Comparison of ENCODE assay signal across 20 cellular contexts in genomic region chr20:35583636-35584560, GRCh38. TPM values are rescaled to one million over a fixed set of nuclear protein-coding genes. Genes with fewer than 3 reads are reported as not detected.
DNase-seq lines count a peak whose midpoint lies in the region; ATAC-seq and TF ChIP-seq lines count a peak whose summit lies in the region.
"Had no signal": no experiment of that assay in that cellular context is flagged by ENCODE, and none has a peak within 500 bp of the region (broad histone marks: within the 10 kb centered on the region; RNA-seq: fewer than 3 reads in every experiment).

No MANE protein-coding gene starts in this region.

- intact Hi-C loops in lower lobe of right lung (cut with DNase I), result no loop called here
- intact Hi-C loops in PC-9 (cut with micrococcal nuclease; ENCODE audit: unreplicated experiment), result loop anchor here (1.0 kb wide), 1 partner anchor 8 kb away; no protein-coding TSS in a partner anchor

- POLR2A ChIA-PET in PC-9 (lab: Charles Lee; ENCODE audit: unreplicated experiment), result no interaction called here

- no peaks in the 10 kb centered on the region for H3K27me3 ChIP-seq in RWPE2 (ENCODE audit: insufficient read depth, poor library complexity, severe bottlenecking)
- H3K27me3 ChIP-seq in lower lobe of right lung (ENCODE audit: low read depth), result no peaks in the 10 kb centered on the region
- H3K27me3 ChIP-seq in PC-9 (ENCODE audit: insufficient read depth, low read depth), result no peaks in the 10 kb centered on the region

- no peak overlapping the region for H3K4me2 ChIP-seq in PC-9

- no peak for TF ChIP-seq CTCF in RWPE2 (IDR thresholded peaks at IDR 0.05; ENCODE audit: poor library complexity, severe bottlenecking)
- no peak for TF ChIP-seq CTCF in lower lobe of right lung (IDR thresholded peaks at IDR 0.05)
- TF ChIP-seq CTCF in PC-9 (conservative IDR thresholded peaks at IDR 0.05), result no peak

- H3K9me2 ChIP-seq in PC-9 (ENCODE audit: insufficient read depth), result no peaks in the 10 kb centered on the region

- H3K4me3 ChIP-seq in RWPE2 (ENCODE audit: severe bottlenecking) (no peak overlapping the region), lower lobe of right lung (no peak overlapping the region), PC-9 (no peak overlapping the region)

- BruUV-seq in PC-9 (replicated peaks; lab: Mats Ljungman, UMichigan), result no TSS peak

- H3K4me1 ChIP-seq in RWPE2 (ENCODE audit: insufficient read depth, poor library complexity, severe bottlenecking) (no peaks in the 10 kb centered on the region), lower lobe of right lung (no peaks in the 10 kb centered on the region), PC-9 (replicated peaks; ENCODE audit: insufficient read depth) (0 out of 2 replicates have a peak, but pooled peaks cover 5% of the 10 kb centered on the region)

- H3K27ac ChIP-seq in RWPE2 (ENCODE audit: poor library complexity, severe bottlenecking) (no peak overlapping the region), lower lobe of right lung (no peak overlapping the region), PC-9 (no peak overlapping the region)
- H3K27ac ChIP-seq: C4-2B had no signal

- H3K36me3 ChIP-seq in RWPE2 (ENCODE audit: low read depth) (no peaks in the 10 kb centered on the region), lower lobe of right lung (no peaks in the 10 kb centered on the region), PC-9 (ENCODE audit: low read depth) (0 out of 2 replicates have a peak, but pooled peaks cover 4% of the 10 kb centered on the region)

- CTCF ChIA-PET in PC-9 (lab: Charles Lee), result interaction anchor here (0.5 kb wide), 1 partner anchor 21 kb away, joined by 4 read pairs; no protein-coding TSS in a partner anchor

- no peaks in the 10 kb centered on the region for H4K20me1 ChIP-seq in PC-9 (ENCODE audit: insufficient read depth)

- H3F3A ChIP-seq in PC-9 (ENCODE audit: insufficient read depth, low read depth), result peaks cover 4% of the 10 kb centered on the region; the same call in 1 of the 2 replicates

- no peak overlapping the region for H2AFZ ChIP-seq in PC-9

- H3K9me3 ChIP-seq in RWPE2 (ENCODE audit: severe bottlenecking), result no peaks in the 10 kb centered on the region
- peaks cover 6% of the 10 kb centered on the region for H3K9me3 ChIP-seq in lower lobe of right lung
- H3K9me3 ChIP-seq in PC-9 (ENCODE audit: insufficient read depth, low read depth), result no peaks in the 10 kb centered on the region

- peak; percentile 44 for ATAC-seq in RWPE2 (ENCODE audit: low read depth)
- ATAC-seq in lower lobe of right lung, result peak; percentile 9 to 38
- ATAC-seq in stimulated activated naive CD8-positive, alpha-beta T cell treated with anti-CD3 and anti-CD28 coated beads, Interleukin-15, Interleukin-2, amounts not matched to agents 100 U/mL and 50 U/mL, for 24 hours, result peak; percentile 26

- H3K79me2 ChIP-seq in PC-9 (ENCODE audit: low read depth), result no peaks in the 10 kb centered on the region

- DNase-seq in AG20443 (ENCODE audit: low spot score) (peak; percentile 14), RWPE2 (ENCODE audit: low spot score) (peak; percentile 77), lower lobe of right lung (no peak), PC-9 (no peak), ureter (ENCODE audit: low spot score) (no peak), RPMI8226 (no peak)
- no peak for DNase-seq in stimulated activated naive CD8-positive, alpha-beta T cell treated with anti-CD3 and anti-CD28 coated beads, Interleukin-15, Interleukin-2, amounts not matched to agents 100 U/mL and 50 U/mL, for 24 hours
- DNase-seq: COR-L47, Karpas-422, MM.1S, NCI-H1092 treated with DMSO at 0.1 percent for 48 hours, NCI-H1694, NCI-H510A treated with DMSO at 0.1 percent for 48 hours, NCI-H82, SHP77 had no signal

RNA-seq across cellular contexts. Expression of gene SPAG4, which starts 31.7 kb away (rescaled TPM):
- total RNA-seq in lower lobe of right lung (4.2 TPM), PC-9 (2021) (14.1 and 22.9 TPM in 2 replicates), ureter (18.4 TPM)

RNA-seq across cellular contexts. Expression of gene ERGIC3, which starts 42.0 kb away (rescaled TPM):
- total RNA-seq in lower lobe of right lung (189 TPM), PC-9 (2021) (341 and 435 TPM in 2 replicates), ureter (265 TPM)

RNA-seq across cellular contexts. Expression of gene C20orf173, which starts 54.4 kb away (rescaled TPM):
- total RNA-seq in lower lobe of right lung (not detected), PC-9 (2021) (not detected in 2 replicates), ureter (not detected)
- total RNA-seq: A673, HFFc6, HT-29, IMR-90 had no signal

Comparison
In these comparisons a context has a peak if more than half of its experiments do, and no peak if none do; other contexts are left out.
1. DNase-seq: peak in AG20443 (single experiment) and RWPE2 (single experiment); none in lower lobe of right lung (single experiment), stimulated activated naive CD8-positive, alpha-beta T cell treated with anti-CD3 and anti-CD28 coated beads, Interleukin-15, Interleukin-2, amounts not matched to agents 100 U/mL and 50 U/mL, for 24 hours (single experiment), PC-9 (0 of 2), ureter (single experiment) and RPMI8226 (single experiment).
2. Peak in every context shown above with its lines, with median percentiles within 50 percentile points of each other: ATAC-seq.